ENCODE assay signal across 1 cellular context in genomic region chr11:6260207-6260726, GRCh38.
TF ChIP-seq lines count a peak whose summit lies in the region.

No MANE protein-coding gene starts in this region.

TF ChIP-seq in H1, 55 proteins besides CTCF, POLR2A, EP300 and RAD21:
- TF ChIP-seq ATF3 (IDR thresholded peaks at IDR 0.05; ENCODE audit: insufficient read depth, low read depth, low read length) (no peak), E2F6 (IDR thresholded peaks at IDR 0.05) (0 out of 2 replicates have a peak, but pooled peaks have one; percentile 22), SUZ12 (IDR thresholded peaks at IDR 0.05; ENCODE audit: low read length) (no peak), POLR2AphosphoS5 (IDR thresholded peaks at IDR 0.05; ENCODE audit: low read depth, low read length) (no peak), MAX (IDR thresholded peaks at IDR 0.05) (peak; percentile 10; the same call in 1 of the 2 replicates), KDM1A (IDR thresholded peaks at IDR 0.05; ENCODE audit: borderline replicate concordance, low read length) (no peak)
TF ChIP-seq in H1: peak in this region for 2.
